28 cellular contexts compared by ENCODE assay signal in genomic region chr11:9176550-9176949, GRCh38.
DNase-seq lines count a peak whose midpoint lies in the region; ATAC-seq and TF ChIP-seq lines count a peak whose summit lies in the region.
"Had no signal": no experiment of that assay in that cellular context is flagged by ENCODE, and none has a peak within 500 bp of the region (broad histone marks: within the 10 kb centered on the region; RNA-seq: fewer than 3 reads in every experiment).

No MANE protein-coding gene starts in this region.

- H3K79me2 ChIP-seq in mammary epithelial cell (ENCODE audit: insufficient read depth, low read length) = no peaks in the 10 kb centered on the region

- no TSS peak for BruUV-seq in mammary epithelial cell (replicated peaks; lab: Mats Ljungman, UMichigan)
- no TSS peak for BruUV-seq in MCF 10A (replicated peaks; lab: Mats Ljungman, UMichigan)

- H3K9ac ChIP-seq in mammary epithelial cell (ENCODE audit: insufficient read depth, low read length) = no peak overlapping the region
- H3K9ac ChIP-seq: BLaER1 had no signal

- no peak overlapping the region for H3K27ac Mint-ChIP-seq in MCF 10A (ENCODE audit: low read depth, unreplicated experiment)
- peak overlapping the region; percentile 53 for H3K27ac Mint-ChIP-seq in HFFc6
- H3K27ac Mint-ChIP-seq: activated CD4-positive, alpha-beta T cell treated with anti-CD3 and anti-CD28 coated beads, Interleukin-2, amount 10 ng/mL, durations not matched to agents 7 days and 5 days; dendritic cell treated with granulocyte-macrophage colony-stimulating factor and Interleukin-4, amounts not matched to agents 40 ng/mL and 50 ng/mL, for 4 days; mesothelial cell of epicardium; stimulated activated naive CD8-positive, alpha-beta T cell treated with anti-CD3 and anti-CD28 coated beads, Interleukin-15, Interleukin-2, amounts not matched to agents 100 ng/mL and 50 ng/mL, for 24 hours; WTC11 had no signal

- peak; percentile 2 for DNase-seq in mammary epithelial cell
- no peak for DNase-seq in MCF 10A (ENCODE audit: unreplicated experiment)
- DNase-seq in HFFc6 = no peak
- peak; percentile 16 for DNase-seq in kidney tubule cell (ENCODE audit: low spot score)
- DNase-seq in NCI-H510A treated with DMSO at 0.1 percent for 48 hours (lab: John Stamatoyannopoulos, UW) = no peak
- DNase-seq in Right ventricle myocardium superior = no peak
- DNase-seq: activated CD4-positive, alpha-beta T cell treated with anti-CD3 and anti-CD28 coated beads, Interleukin-2, amount 10 ng/mL, durations not matched to agents 7 days and 5 days; activated effector memory CD4-positive, alpha-beta T cell treated with Interleukin-2 at 50 U/mL for 16 hours; central memory CD4-positive, alpha-beta T cell; DMS153; left ventricle myocardium superior; NCI-H1092; NCI-H1694 treated with DMSO at 0.1 percent for 48 hours; posterior cingulate gyrus; RPMI8226; stimulated activated CD4-positive, alpha-beta T cell treated with anti-CD3 and anti-CD28 coated beads, Interleukin-1b, Interleukin-23, amount 100 ng/mL, for 48 hours; T-cell; tibial artery had no signal

- dilution Hi-C loops in mammary epithelial cell (cut with HindIII; ENCODE audit: low sequenced_read_pairs) = no loop called here

- in situ Hi-C loops in mammary epithelial cell (cut with MboI; ENCODE audit: low sequenced_read_pairs in 2 of 2) = no loop called here

- peaks cover 3% of the 10 kb centered on the region for H3K36me3 ChIP-seq in mammary epithelial cell (ENCODE audit: insufficient read depth, low read length)

- ATAC-seq in HG02759 (IDR thresholded peaks at IDR 0.05; ENCODE audit: unreplicated experiment) = no peak
- no peak for ATAC-seq in Right ventricle myocardium superior (ENCODE audit: poor library complexity)
- ATAC-seq: esophagus mucosa, left ventricle myocardium superior, T-cell, WTC11 had no signal

- H3K27me3 Mint-ChIP-seq in MCF 10A (ENCODE audit: insufficient read depth, unreplicated experiment) (no peaks in the 10 kb centered on the region), HFFc6 (ENCODE audit: insufficient read depth) (no peaks in the 10 kb centered on the region; the same call in 1 of the 2 replicates)
- H3K27me3 Mint-ChIP-seq: activated CD4-positive, alpha-beta T cell treated with anti-CD3 and anti-CD28 coated beads, Interleukin-2, amount 10 ng/mL, durations not matched to agents 7 days and 5 days; dendritic cell treated with granulocyte-macrophage colony-stimulating factor and Interleukin-4, amounts not matched to agents 40 ng/mL and 50 ng/mL, for 4 days; stimulated activated naive CD8-positive, alpha-beta T cell treated with anti-CD3 and anti-CD28 coated beads, Interleukin-15, Interleukin-2, amounts not matched to agents 100 ng/mL and 50 ng/mL, for 24 hours; T-cell had no signal

- H3K4me1 ChIP-seq in mammary epithelial cell (ENCODE audit: insufficient read depth, low read length) = no peaks in the 10 kb centered on the region
- H3K4me1 ChIP-seq: SJSA1, tibial artery had no signal

- H3K27me3 ChIP-seq in mammary epithelial cell (ENCODE audit: insufficient read depth, low read length) = no peaks in the 10 kb centered on the region
- H3K27me3 ChIP-seq: BLaER1, right atrium auricular region, SJSA1, tibial artery had no signal

- POLR2A ChIA-PET in MCF 10A (lab: Yijun Ruan, JAX) = interaction anchor here (0.7 kb wide), 1 partner anchor 356 kb away, joined by 3 read pairs; no protein-coding TSS in a partner anchor

- H3K4me1 Mint-ChIP-seq in MCF 10A (ENCODE audit: insufficient read depth, unreplicated experiment) (peaks cover 6% of the 10 kb centered on the region), HFFc6 (ENCODE audit: low read depth) (peaks cover 52% of the 10 kb centered on the region)
- H3K4me1 Mint-ChIP-seq: mesothelial cell of epicardium had no signal

- CTCF ChIA-PET in mammary epithelial cell (lab: Charles Lee; ENCODE audit: low non-redundant PET) (no interaction called here), MCF 10A (lab: Yijun Ruan, JAX) (interaction anchor here (0.5 to 0.6 kb wide), 2 partner anchors 74 to 88 kb away, joined by 3 to 4 read pairs; no protein-coding TSS in a partner anchor)

- TF ChIP-seq CTCF in mammary epithelial cell (conservative IDR thresholded peaks at IDR 0.05 in 1 of 2, IDR thresholded peaks at IDR 0.05 in 1 of 2; ENCODE audit: extremely low read depth in 1 of 2, insufficient read depth in 1 of 2, low read depth in 1 of 2, low read length in 2 of 2) (no peak), MCF 10A (IDR thresholded peaks at IDR 0.05; ENCODE audit: unreplicated experiment) (no peak), HFFc6 (IDR thresholded peaks at IDR 0.05) (no peak)

- H3K36me3 Mint-ChIP-seq in MCF 10A (ENCODE audit: insufficient read depth, unreplicated experiment) = peaks cover 50% of the 10 kb centered on the region
- peaks cover 58% of the 10 kb centered on the region for H3K36me3 Mint-ChIP-seq in HFFc6 (ENCODE audit: low read depth)

- H3K9me3 ChIP-seq in mammary epithelial cell (replicated peaks; ENCODE audit: insufficient read depth, low read length) = no peaks in the 10 kb centered on the region
- H3K9me3 ChIP-seq: HAP-1, right atrium auricular region, SJSA1, tibial artery had no signal

- no peak overlapping the region for H3K4me3 ChIP-seq in mammary epithelial cell (replicated peaks in 1 of 3; ENCODE audit: insufficient read depth in 1 of 3, low read depth in 2 of 3, low read length in 3 of 3)
- H3K4me3 ChIP-seq: BLaER1, HAP-1, right atrium auricular region, SJSA1, tibial artery had no signal

- no peaks in the 10 kb centered on the region for H4K20me1 ChIP-seq in mammary epithelial cell (ENCODE audit: insufficient read depth, low read length)
- H4K20me1 ChIP-seq: BLaER1 had no signal

- no peaks in the 10 kb centered on the region for H3K9me3 Mint-ChIP-seq in MCF 10A (ENCODE audit: unreplicated experiment)
- no peaks in the 10 kb centered on the region for H3K9me3 Mint-ChIP-seq in HFFc6
- H3K9me3 Mint-ChIP-seq: dendritic cell treated with granulocyte-macrophage colony-stimulating factor and Interleukin-4, amounts not matched to agents 40 ng/mL and 50 ng/mL, for 4 days; mesothelial cell of epicardium; stimulated activated naive CD8-positive, alpha-beta T cell treated with anti-CD3 and anti-CD28 coated beads, Interleukin-15, Interleukin-2, amounts not matched to agents 100 ng/mL and 50 ng/mL, for 24 hours; T-cell; WTC11 had no signal

- no peak overlapping the region for H3K4me3 Mint-ChIP-seq in MCF 10A (ENCODE audit: unreplicated experiment)
- H3K4me3 Mint-ChIP-seq in HFFc6 = peak overlapping the region; percentile 17; the same call in 1 of the 2 replicates
- H3K4me3 Mint-ChIP-seq: activated CD4-positive, alpha-beta T cell treated with anti-CD3 and anti-CD28 coated beads, Interleukin-2, amount 10 ng/mL, durations not matched to agents 7 days and 5 days; dendritic cell treated with granulocyte-macrophage colony-stimulating factor and Interleukin-4, amounts not matched to agents 40 ng/mL and 50 ng/mL, for 4 days; mesothelial cell of epicardium; stimulated activated naive CD8-positive, alpha-beta T cell treated with anti-CD3 and anti-CD28 coated beads, Interleukin-15, Interleukin-2, amounts not matched to agents 100 ng/mL and 50 ng/mL, for 24 hours; T-cell; WTC11 had no signal

- H3K27ac ChIP-seq in mammary epithelial cell (ENCODE audit: insufficient read depth, low read depth, low read length) = no peak overlapping the region
- H3K27ac ChIP-seq: BLaER1, right atrium auricular region, SJSA1, tibial artery had no signal

- no peak overlapping the region for H2AFZ ChIP-seq in mammary epithelial cell (ENCODE audit: low read depth, low read length)

- intact Hi-C loops in mammary epithelial cell (cut with micrococcal nuclease) (no loop called here), MCF 10A (cut with micrococcal nuclease) (no loop called here), Right ventricle myocardium superior (cut with DNase I) (no loop called here)

- no peak overlapping the region for H3K4me2 ChIP-seq in mammary epithelial cell (ENCODE audit: insufficient read depth, low read depth, low read length)
- H3K4me2 ChIP-seq: BLaER1 had no signal

Comparison
In these comparisons a context has a peak if more than half of its experiments do, and no peak if none do; other contexts are left out.
1. DNase-seq: peak in mammary epithelial cell (single experiment) and kidney tubule cell (single experiment); none in MCF 10A (single experiment), HFFc6 (single experiment), NCI-H510A treated with DMSO at 0.1 percent for 48 hours (single experiment) and Right ventricle myocardium superior (single experiment).